ENCODE assay signal across 8 cellular contexts in the genomic region with DNA sequence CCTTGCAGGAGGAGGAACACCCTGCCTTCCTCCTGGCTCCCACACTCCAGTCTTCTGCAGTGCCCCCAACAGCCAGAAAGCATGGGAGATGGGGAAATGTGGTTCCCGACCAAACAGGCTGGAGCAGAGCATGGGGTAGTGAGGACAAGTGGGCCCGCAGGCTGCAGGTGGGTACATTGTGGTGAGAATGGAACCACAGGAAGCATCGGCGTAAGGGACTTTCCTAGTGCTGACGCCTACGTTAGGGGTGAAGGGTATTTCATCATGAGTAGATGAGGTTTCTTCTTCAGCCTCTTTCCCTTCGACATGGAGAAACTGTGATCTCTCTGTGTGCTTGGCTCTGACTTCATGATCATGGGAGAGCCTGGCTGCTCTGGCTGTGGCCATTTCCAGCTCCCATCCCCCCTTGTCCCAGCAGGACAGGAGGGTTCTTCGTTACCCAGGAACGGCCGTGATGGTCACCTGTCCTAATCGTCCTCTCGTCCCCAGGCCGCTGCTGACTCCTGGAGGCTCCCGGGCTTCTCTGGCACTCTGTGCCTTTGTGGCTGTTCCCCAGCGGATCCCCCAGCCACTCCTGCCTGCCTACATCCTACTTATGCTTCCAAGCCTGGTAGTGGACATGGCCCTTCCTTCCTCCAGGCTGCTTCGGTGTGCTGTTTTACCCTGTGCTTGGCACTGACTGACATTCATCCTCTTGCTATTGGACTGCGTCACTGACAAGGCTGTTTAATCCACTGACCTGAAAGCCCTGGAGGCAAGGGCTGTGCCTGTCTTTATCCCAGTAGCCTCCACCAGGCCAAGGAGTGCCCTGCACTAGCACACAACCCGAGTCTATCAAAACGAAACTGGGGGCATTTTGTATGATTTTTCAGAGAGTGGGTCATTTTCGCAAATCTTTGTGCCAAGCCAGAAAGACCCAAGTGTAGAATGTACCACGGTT.
DNase-seq lines count a peak whose midpoint lies in the region; ATAC-seq lines count a peak whose summit lies in the region.

No MANE protein-coding gene starts in this region.

- peaks cover 6% of the 10 kb centered on the region for H3K9me3 Mint-ChIP-seq in T-helper 1 cell treated with Interleukin-12 subunit alpha and Interleukin-12 subunit beta and Interleukin-4 antibody, amounts not matched to agents 30 μg/mL and 1 μg/mL, for 36 hours
- H3K9me3 Mint-ChIP-seq in stimulated activated effector memory CD8-positive, alpha-beta T cell treated with anti-CD3 and anti-CD28 coated beads, Interleukin-12 subunit alpha, Interleukin-12 subunit beta, amount 100 ng/mL, for 72 hours: no peaks in the 10 kb centered on the region

- DNase-seq in central memory CD4-positive, alpha-beta T cell: peak; percentile 64
- DNase-seq in stimulated activated effector memory CD8-positive, alpha-beta T cell treated with anti-CD3 and anti-CD28 coated beads, Interleukin-12 subunit alpha, Interleukin-12 subunit beta, amount 100 ng/mL, for 72 hours (ENCODE audit: low spot score in 2 of 2): peak; percentile 31 to 78
- DNase-seq in NCI-H1105 treated with DMSO at 0.1 percent for 48 hours (lab: John Stamatoyannopoulos, UW): no peak
- DNase-seq in SW 1271 (lab: John Stamatoyannopoulos, UW): no peak
- DNase-seq in ACHN: no peak
- DNase-seq in COLO668 (lab: John Stamatoyannopoulos, UW; ENCODE audit: unreplicated experiment): no peak

- H3K4me1 Mint-ChIP-seq in T-helper 1 cell treated with Interleukin-12 subunit alpha and Interleukin-12 subunit beta and Interleukin-4 antibody, amounts not matched to agents 30 μg/mL and 1 μg/mL, for 36 hours (ENCODE audit: low read depth): peaks cover 38% of the 10 kb centered on the region
- H3K4me1 Mint-ChIP-seq in stimulated activated effector memory CD8-positive, alpha-beta T cell treated with anti-CD3 and anti-CD28 coated beads, Interleukin-12 subunit alpha, Interleukin-12 subunit beta, amount 100 ng/mL, for 72 hours: peaks cover 15% of the 10 kb centered on the region

- H3K4me3 Mint-ChIP-seq in T-helper 1 cell treated with Interleukin-12 subunit alpha and Interleukin-12 subunit beta and Interleukin-4 antibody, amounts not matched to agents 30 μg/mL and 1 μg/mL, for 36 hours: peak overlapping the region; percentile 60
- H3K4me3 Mint-ChIP-seq in stimulated activated effector memory CD8-positive, alpha-beta T cell treated with anti-CD3 and anti-CD28 coated beads, Interleukin-12 subunit alpha, Interleukin-12 subunit beta, amount 100 ng/mL, for 72 hours: peak overlapping the region; percentile 63

- in situ Hi-C loops in ACHN (cut with HindIII; ENCODE audit: low pct_ligation_motif_present, low pct_unique_long_range_greater_than_20kb, low sequenced_read_pairs): no loop called here

- ATAC-seq in GM21360 (IDR thresholded peaks at IDR 0.05; ENCODE audit: unreplicated experiment): peak; percentile 63
- peak; percentile 97 for ATAC-seq in stimulated activated effector memory CD8-positive, alpha-beta T cell treated with anti-CD3 and anti-CD28 coated beads, Interleukin-12 subunit alpha, Interleukin-12 subunit beta, amount 100 ng/mL, for 72 hours

- H3K27me3 Mint-ChIP-seq in T-helper 1 cell treated with Interleukin-12 subunit alpha and Interleukin-12 subunit beta and Interleukin-4 antibody, amounts not matched to agents 30 μg/mL and 1 μg/mL, for 36 hours (ENCODE audit: low read depth): no peaks in the 10 kb centered on the region

- H3K27ac Mint-ChIP-seq in T-helper 1 cell treated with Interleukin-12 subunit alpha and Interleukin-12 subunit beta and Interleukin-4 antibody, amounts not matched to agents 30 μg/mL and 1 μg/mL, for 36 hours: peak overlapping the region; percentile 95
- peak overlapping the region; percentile 94 for H3K27ac Mint-ChIP-seq in stimulated activated effector memory CD8-positive, alpha-beta T cell treated with anti-CD3 and anti-CD28 coated beads, Interleukin-12 subunit alpha, Interleukin-12 subunit beta, amount 100 ng/mL, for 72 hours

- peaks cover 7% of the 10 kb centered on the region for H3K36me3 Mint-ChIP-seq in T-helper 1 cell treated with Interleukin-12 subunit alpha and Interleukin-12 subunit beta and Interleukin-4 antibody, amounts not matched to agents 30 μg/mL and 1 μg/mL, for 36 hours (ENCODE audit: low read depth)
- no peaks in the 10 kb centered on the region for H3K36me3 Mint-ChIP-seq in stimulated activated effector memory CD8-positive, alpha-beta T cell treated with anti-CD3 and anti-CD28 coated beads, Interleukin-12 subunit alpha, Interleukin-12 subunit beta, amount 100 ng/mL, for 72 hours

Comparison
In these comparisons a context has a peak if more than half of its experiments do, and no peak if none do; other contexts are left out.
1. DNase-seq: peak in central memory CD4-positive, alpha-beta T cell (single experiment) and stimulated activated effector memory CD8-positive, alpha-beta T cell treated with anti-CD3 and anti-CD28 coated beads, Interleukin-12 subunit alpha, Interleukin-12 subunit beta, amount 100 ng/mL, for 72 hours (2 of 2); none in NCI-H1105 treated with DMSO at 0.1 percent for 48 hours (single experiment), SW 1271 (0 of 2), ACHN (single experiment) and COLO668 (single experiment).